Comparison of ENCODE assay signal across 10 cellular contexts in genomic region chr5:174837919-174838902, GRCh38.
A peak's percentile ranks its signal among the peaks of the same experiment; 100 is the strongest.
DNase-seq lines count a peak whose midpoint lies in the region; ATAC-seq and TF ChIP-seq lines count a peak whose summit lies in the region.
"Had no signal": no experiment of that assay in that cellular context is flagged by ENCODE, and none has a peak within 500 bp of the region (broad histone marks: within the 10 kb centered on the region; RNA-seq: fewer than 3 reads in every experiment).

No MANE protein-coding gene starts in this region.

- H3K4me1 ChIP-seq in body of pancreas (no peaks in the 10 kb centered on the region), testis (no peaks in the 10 kb centered on the region)

- H3K27ac ChIP-seq in body of pancreas (no peak overlapping the region), testis (no peak overlapping the region)

- intact Hi-C loops in body of pancreas (cut with DNase I) (no loop called here), testis (cut with DNase I; ENCODE audit: low total_unique reads) (no loop called here)

- peak; percentile 61 for TF ChIP-seq CTCF in HFF-Myc (IDR thresholded peaks at IDR 0.05; ENCODE audit: low read depth, low read length, missing control alignments)
- peak in 2 of 7 experiments; percentile 5 to 15 for TF ChIP-seq CTCF in body of pancreas (IDR thresholded peaks at IDR 0.05)
- TF ChIP-seq CTCF in testis (IDR thresholded peaks at IDR 0.05): no peak

- H3K4me3 ChIP-seq in HFF-Myc (replicated peaks; ENCODE audit: low read depth, low read length): no peak overlapping the region
- no peak overlapping the region for H3K4me3 ChIP-seq in body of pancreas
- H3K4me3 ChIP-seq in testis: no peak overlapping the region

- H3K9me3 ChIP-seq in body of pancreas (no peaks in the 10 kb centered on the region), testis (no peaks in the 10 kb centered on the region)

- H3K36me3 ChIP-seq in body of pancreas (replicated peaks in 1 of 2; ENCODE audit: insufficient read depth in 1 of 2, low read depth in 2 of 2) (no peaks in the 10 kb centered on the region), testis (ENCODE audit: low read depth, missing control alignments) (no peaks in the 10 kb centered on the region)

- TF ChIP-seq POLR2A in body of pancreas (IDR thresholded peaks at IDR 0.05) (no peak), testis (IDR thresholded peaks at IDR 0.05) (no peak)

- 27 to 39% methylated on average over 8 of the region's 8 CpGs for WGBS in body of pancreas, 2 donors
- WGBS in testis, 2 donors: 59 to 60% methylated on average over 8 of the region's 8 CpGs

- H3K27me3 ChIP-seq in body of pancreas (no peaks in the 10 kb centered on the region), testis (no peaks in the 10 kb centered on the region)

- peak; percentile 56 for ATAC-seq in body of pancreas
- no peak for ATAC-seq in HG02610 (IDR thresholded peaks at IDR 0.05; ENCODE audit: unreplicated experiment)
- no peak for ATAC-seq in HG03520 (IDR thresholded peaks at IDR 0.05; ENCODE audit: unreplicated experiment)

- DNase-seq in A172 (ENCODE audit: low spot score): peak; percentile 94
- peak; percentile 81 for DNase-seq in HFF-Myc (ENCODE audit: extremely low read depth, low read depth)
- peak; percentile 12 to 33 (median 14) for DNase-seq in body of pancreas
- peak; percentile 38 for DNase-seq in kidney tubule cell (ENCODE audit: low spot score)
- no peak for DNase-seq in occipital lobe (lab: John Stamatoyannopoulos, UW)
- no peak for DNase-seq in testis
- DNase-seq: activated effector memory CD4-positive, alpha-beta T cell treated with anti-CD3 and anti-CD28 coated beads, Interleukin-2, amount 50 U/mL, for 16 hours; DMS79 treated with DMSO at 0.1 percent for 48 hours had no signal

Comparison
In these comparisons a context has a peak if more than half of its experiments do, and no peak if none do; other contexts are left out.
1. DNase-seq: peak in A172 (single experiment), HFF-Myc (single experiment), body of pancreas (4 of 4) and kidney tubule cell (single experiment); none in occipital lobe (single experiment) and testis (single experiment).